In genomic region chr5:59218424-59219045, GRCh38 we compare ENCODE assay signal across 11 cellular contexts.
DNase-seq lines count a peak whose midpoint lies in the region; ATAC-seq, FAIRE-seq and TF ChIP-seq lines count a peak whose summit lies in the region.
"Had no signal": no experiment of that assay in that cellular context is flagged by ENCODE, and none has a peak within 500 bp of the region (broad histone marks: within the 10 kb centered on the region; RNA-seq: fewer than 3 reads in every experiment).

No MANE protein-coding gene starts in this region.

- no peak overlapping the region for H3K27ac Mint-ChIP-seq in astrocyte (ENCODE audit: unreplicated experiment)
- H3K27ac Mint-ChIP-seq in activated T-cell treated with anti-CD3 and anti-CD28 coated beads, Interleukin-2, amount 50 U/mL, for 72 hours = no peak overlapping the region

- H3K9ac ChIP-seq in astrocyte (ENCODE audit: low read length) (no peak overlapping the region), mesendoderm (ENCODE audit: low read length) (no peak overlapping the region)

- H3K4me1 ChIP-seq in astrocyte (ENCODE audit: insufficient read depth, low read length) (no peaks in the 10 kb centered on the region), mesendoderm (ENCODE audit: control insufficient read depth, low read depth, low read length) (no peaks in the 10 kb centered on the region)

- no peaks in the 10 kb centered on the region for H4K20me1 ChIP-seq in astrocyte (ENCODE audit: insufficient read depth, low read length)

- H4K8ac ChIP-seq in mesendoderm (ENCODE audit: low read depth, low read length) = no peak overlapping the region

- no peak overlapping the region for H2AK5ac ChIP-seq in mesendoderm (ENCODE audit: low read length)

- peak; percentile 55 for DNase-seq in DMS53 (lab: John Stamatoyannopoulos, UW)
- DNase-seq in KBM-7 = peak; percentile 31
- no peak for DNase-seq in astrocyte (ENCODE audit: low read depth)
- peak; percentile 18 for DNase-seq in mesendoderm
- no peak for DNase-seq in NCI-H2196 (lab: John Stamatoyannopoulos, UW; ENCODE audit: unreplicated experiment)
- DNase-seq in activated T-cell treated with anti-CD3 and anti-CD28 coated beads, Interleukin-2, amount 50 U/mL, for 72 hours = no peak
- DNase-seq in DMS114 treated with DMSO at 0.1 percent for 48 hours (lab: John Stamatoyannopoulos, UW; ENCODE audit: unreplicated experiment) = no peak
- DNase-seq: NCI-H1048, nucleus accumbens had no signal

- no peak overlapping the region for H2BK15ac ChIP-seq in mesendoderm (replicated peaks; ENCODE audit: low read depth)

- no peak overlapping the region for H3K4me3 Mint-ChIP-seq in astrocyte (ENCODE audit: unreplicated experiment)
- no peak overlapping the region for H3K4me3 Mint-ChIP-seq in activated T-cell treated with anti-CD3 and anti-CD28 coated beads, Interleukin-2, amount 50 U/mL, for 72 hours

- H2BK5ac ChIP-seq in mesendoderm (ENCODE audit: low read length) = no peak overlapping the region

- no CpG with 5 or more reads among the region's 2 CpGs for WGBS in mesendoderm (ENCODE audit: extremely low coverage, insufficient coverage, low lambda C conversion rate)

- FAIRE-seq in astrocyte (lab: Jason Lieb, UNC) = no peak
- FAIRE-seq: GM12878 had no signal

- H3K79me1 ChIP-seq in mesendoderm (ENCODE audit: low read length) = no peaks in the 10 kb centered on the region

- no peaks in the 10 kb centered on the region for H3K36me3 Mint-ChIP-seq in astrocyte (ENCODE audit: low read depth, unreplicated experiment)
- H3K36me3 Mint-ChIP-seq in activated T-cell treated with anti-CD3 and anti-CD28 coated beads, Interleukin-2, amount 50 U/mL, for 72 hours (ENCODE audit: insufficient read depth in 2 of 2) = no peaks in the 10 kb centered on the region

- no peaks in the 10 kb centered on the region for H3K27me3 Mint-ChIP-seq in astrocyte (ENCODE audit: low read depth, unreplicated experiment)
- peaks cover 37% of the 10 kb centered on the region for H3K27me3 Mint-ChIP-seq in activated T-cell treated with anti-CD3 and anti-CD28 coated beads, Interleukin-2, amount 50 U/mL, for 72 hours (ENCODE audit: low read depth)

- no peak for ATAC-seq in activated T-cell treated with anti-CD3 and anti-CD28 coated beads, Interleukin-2, amount 50 U/mL, for 72 hours (replicated peaks in 1 of 2)
- no peak for ATAC-seq in HG02840 (IDR thresholded peaks at IDR 0.05; ENCODE audit: low FRiP score, unreplicated experiment)
- ATAC-seq: GM12878 had no signal

- no peaks in the 10 kb centered on the region for H3K9me3 ChIP-seq in astrocyte (ENCODE audit: insufficient read depth, low read depth, low read length)

- H3K27me3 ChIP-seq in astrocyte (ENCODE audit: insufficient read depth, low read length) (peaks cover 10% of the 10 kb centered on the region), mesendoderm (ENCODE audit: insufficient read depth, low read length, poor library complexity) (no peaks in the 10 kb centered on the region)

- no peak overlapping the region for H3K18ac ChIP-seq in mesendoderm (ENCODE audit: low read length)

- H3K4me1 Mint-ChIP-seq in astrocyte (ENCODE audit: low read depth, unreplicated experiment) = no peaks in the 10 kb centered on the region
- H3K4me1 Mint-ChIP-seq in activated T-cell treated with anti-CD3 and anti-CD28 coated beads, Interleukin-2, amount 50 U/mL, for 72 hours (ENCODE audit: low read depth) = peaks cover 3% of the 10 kb centered on the region

- H2BK120ac ChIP-seq in mesendoderm (ENCODE audit: low read depth, low read length) = no peak overlapping the region

- H3K4me2 ChIP-seq in astrocyte (ENCODE audit: low read length) (no peak overlapping the region), mesendoderm (ENCODE audit: low read length) (no peak overlapping the region)

- no peak overlapping the region for H3K23ac ChIP-seq in mesendoderm (ENCODE audit: low read length)

- H3K56ac ChIP-seq in mesendoderm (ENCODE audit: low read length) = no peak overlapping the region

- H3K4me3 ChIP-seq in astrocyte (ENCODE audit: insufficient read depth, low read depth, low read length) (no peak overlapping the region), mesendoderm (ENCODE audit: low read length) (no peak overlapping the region)
- H3K4me3 ChIP-seq: GM12878 had no signal

- no peak overlapping the region for H2AFZ ChIP-seq in astrocyte (ENCODE audit: low read depth, low read length)

- peak; percentile 19 for TF ChIP-seq CTCF in astrocyte (IDR thresholded peaks at IDR 0.05; ENCODE audit: insufficient read depth, low read depth, low read length)

- H4K5ac ChIP-seq in mesendoderm (ENCODE audit: low read length) = no peak overlapping the region

- H3K79me2 ChIP-seq in astrocyte (ENCODE audit: insufficient read depth, low read length) (no peaks in the 10 kb centered on the region), mesendoderm (ENCODE audit: control insufficient read depth, insufficient read depth, low read length) (no peaks in the 10 kb centered on the region)

- H3K9me3 Mint-ChIP-seq in astrocyte (ENCODE audit: unreplicated experiment) = no peaks in the 10 kb centered on the region
- H3K9me3 Mint-ChIP-seq in activated T-cell treated with anti-CD3 and anti-CD28 coated beads, Interleukin-2, amount 50 U/mL, for 72 hours = no peaks in the 10 kb centered on the region

- no peak overlapping the region for H3K4ac ChIP-seq in mesendoderm (ENCODE audit: low read depth, low read length)

- in situ Hi-C loops in KBM-7 (cut with MboI; ENCODE audit: low pct_unique_long_range_greater_than_20kb, low sequenced_read_pairs) = loop anchor here (25.0 kb wide), 1 partner anchor 144 kb away; no protein-coding TSS in a partner anchor

- no peak overlapping the region for H3K27ac ChIP-seq in astrocyte (ENCODE audit: low read depth, low read length)
- H3K27ac ChIP-seq in mesendoderm (ENCODE audit: low read depth, low read length) = no peak overlapping the region

- H3K36me3 ChIP-seq in astrocyte (ENCODE audit: insufficient read depth, low read length) (no peaks in the 10 kb centered on the region), mesendoderm (ENCODE audit: control insufficient read depth, insufficient read depth, low read length) (no peaks in the 10 kb centered on the region)

Comparison
In these comparisons a context has a peak if more than half of its experiments do, and no peak if none do; other contexts are left out.
1. DNase-seq: peak in DMS53 (single experiment), KBM-7 (single experiment) and mesendoderm (single experiment); none in astrocyte (single experiment), NCI-H2196 (single experiment), activated T-cell treated with anti-CD3 and anti-CD28 coated beads, Interleukin-2, amount 50 U/mL, for 72 hours (0 of 2) and DMS114 treated with DMSO at 0.1 percent for 48 hours (single experiment).